In the genomic region with DNA sequence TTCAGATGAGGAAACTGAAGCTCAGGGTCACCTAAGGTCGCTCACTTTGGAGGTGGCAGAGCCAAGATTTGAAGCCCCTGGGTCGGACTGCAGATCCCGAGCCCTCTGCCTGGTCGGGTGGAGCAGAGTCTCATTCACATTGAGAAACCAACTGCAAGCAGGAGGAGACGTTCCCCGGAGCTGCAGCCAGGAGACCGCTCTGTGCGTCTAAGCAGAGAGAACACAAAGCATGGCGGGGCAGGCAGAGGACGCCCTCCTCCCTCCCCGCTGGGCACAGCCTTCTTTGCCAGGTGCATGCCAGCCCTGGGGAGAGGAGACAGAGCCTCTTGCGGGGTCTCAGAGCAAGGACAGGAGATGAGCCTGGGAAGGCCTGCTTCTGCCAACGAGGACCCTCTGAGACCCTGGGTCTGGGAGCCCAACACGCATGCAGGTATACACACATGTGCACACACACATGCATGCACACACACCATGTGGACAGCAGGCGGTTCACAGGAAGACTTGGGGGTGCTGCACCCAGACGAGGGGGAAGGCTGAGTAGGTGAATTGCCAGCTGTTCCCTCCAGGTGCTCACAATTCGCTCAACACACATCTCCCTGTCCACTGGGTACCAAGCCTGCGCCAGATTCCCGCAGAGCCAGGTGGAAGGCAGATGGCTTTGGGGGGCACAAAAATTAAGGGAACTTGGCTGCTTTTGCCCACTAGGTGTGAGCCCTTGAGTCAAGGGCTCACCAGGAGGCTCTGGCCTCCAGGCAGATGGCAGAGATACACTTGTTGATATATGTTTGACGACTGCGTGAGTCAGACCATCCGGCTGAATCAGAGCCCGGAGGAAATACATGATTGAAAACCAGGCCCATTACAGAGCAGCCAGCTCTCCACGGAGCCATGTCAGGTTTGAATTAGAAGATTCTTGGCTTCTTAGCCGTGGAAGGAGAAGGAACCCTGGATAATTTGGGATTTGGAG, we compare ENCODE assay signal across 9 cellular contexts. TPM values are rescaled to one million over a fixed set of nuclear protein-coding genes. Genes with fewer than 3 reads are reported as not detected.
DNase-seq lines count a peak whose midpoint lies in the region; ATAC-seq and TF ChIP-seq lines count a peak whose summit lies in the region.
"Had no signal": no experiment of that assay in that cellular context is flagged by ENCODE, and none has a peak within 500 bp of the region (broad histone marks: within the 10 kb centered on the region; RNA-seq: fewer than 3 reads in every experiment).

No MANE protein-coding gene starts in this region.

- peaks cover 11% of the 10 kb centered on the region for H3K27me3 Mint-ChIP-seq in activated T-cell treated with anti-CD3 and anti-CD28 coated beads, Interleukin-2, amount 50 U/mL, for 4 hours (ENCODE audit: low read depth)
- H3K27me3 Mint-ChIP-seq in immature natural killer cell (ENCODE audit: low read depth in 3 of 3) = peaks cover 0 to 6% (median 5%) of the 10 kb centered on the region in 3 donors

- 77 to 85% methylated on average over 25 of the region's 25 CpGs for WGBS in lung, 2 donors
- 78% methylated on average over 25 of the region's 25 CpGs for WGBS in prostate gland

- TF ChIP-seq CTCF in NB4 (IDR thresholded peaks at IDR 0.05; ENCODE audit: low read depth, low read length) (peak; percentile 25), lung (IDR thresholded peaks at IDR 0.05; ENCODE audit: control extremely low read depth, extremely low read depth) (no peak), prostate gland (IDR thresholded peaks at IDR 0.05) (peak in 1 of 4 experiments; percentile 43)

- H3K4me3 ChIP-seq in NB4 (ENCODE audit: low read depth, low read length) = no peak overlapping the region
- no peak overlapping the region for H3K4me3 ChIP-seq in lung
- H3K4me3 ChIP-seq in prostate gland = no peak overlapping the region

- H3K36me3 Mint-ChIP-seq in activated T-cell treated with anti-CD3 and anti-CD28 coated beads, Interleukin-2, amount 50 U/mL, for 4 hours (ENCODE audit: insufficient read depth) = no peaks in the 10 kb centered on the region
- no peaks in the 10 kb centered on the region for H3K36me3 Mint-ChIP-seq in immature natural killer cell

- no peak overlapping the region for H3K4me3 Mint-ChIP-seq in activated T-cell treated with anti-CD3 and anti-CD28 coated beads, Interleukin-2, amount 50 U/mL, for 4 hours
- peak overlapping the region in 1 of 5 donors; percentile 9 for H3K4me3 Mint-ChIP-seq in immature natural killer cell

- H3K36me3 ChIP-seq in lung (ENCODE audit: control insufficient read depth in 2 of 2, insufficient read depth in 2 of 2, low read length in 2 of 2) (no peaks in the 10 kb centered on the region), prostate gland (no peaks in the 10 kb centered on the region)

- TF ChIP-seq POLR2A in NB4 (IDR thresholded peaks at IDR 0.05; ENCODE audit: extremely low read depth, insufficient read length) (no peak), prostate gland (IDR thresholded peaks at IDR 0.05) (no peak)

- DNase-seq in DMS 273 (lab: John Stamatoyannopoulos, UW; ENCODE audit: unreplicated experiment) = peak; percentile 90
- DNase-seq in NB4 (ENCODE audit: low read depth) = peak; percentile 83
- peak; percentile 20 for DNase-seq in activated T-cell treated with anti-CD3 and anti-CD28 coated beads, Interleukin-2, amount 50 U/mL, for 4 hours
- no peak for DNase-seq in lung (ENCODE audit: low spot score)
- no peak for DNase-seq in cerebellar nuclear complex (lab: John Stamatoyannopoulos, UW)
- no peak for DNase-seq in immature natural killer cell
- DNase-seq in prostate gland (ENCODE audit: low spot score) = no peak
- no peak for DNase-seq in Ammon's horn (ENCODE audit: low spot score)

- H3K4me1 Mint-ChIP-seq in activated T-cell treated with anti-CD3 and anti-CD28 coated beads, Interleukin-2, amount 50 U/mL, for 4 hours (ENCODE audit: low read depth) = peaks cover 12% of the 10 kb centered on the region
- H3K4me1 Mint-ChIP-seq in immature natural killer cell = peaks cover 0 to 4% of the 10 kb centered on the region in 2 donors

- H3K9me3 Mint-ChIP-seq in activated T-cell treated with anti-CD3 and anti-CD28 coated beads, Interleukin-2, amount 50 U/mL, for 4 hours = no peaks in the 10 kb centered on the region
- H3K9me3 Mint-ChIP-seq in immature natural killer cell = no peaks in the 10 kb centered on the region

- H3K27ac ChIP-seq in lung (ENCODE audit: low read depth in 1 of 2, low read length in 1 of 2) (peak overlapping the region in 1 of 2 donors; percentile 33), prostate gland (no peak overlapping the region)
- H3K27ac ChIP-seq: KMS-11 had no signal

- ATAC-seq in activated T-cell treated with anti-CD3 and anti-CD28 coated beads, Interleukin-2, amount 50 U/mL, for 4 hours = peak; percentile 58 to 84
- peak; percentile 66 for ATAC-seq in lung (ENCODE audit: insufficient read depth, low FRiP score)

- peaks cover 0 to 3% of the 10 kb centered on the region in 2 donors for H3K9me3 ChIP-seq in lung (ENCODE audit: control insufficient read depth in 2 of 2, insufficient read depth in 1 of 2, low read length in 1 of 2)
- H3K9me3 ChIP-seq in prostate gland = no peaks in the 10 kb centered on the region

- intact Hi-C loops in prostate gland (cut with DNase I) = no loop called here

- peaks cover 4% of the 10 kb centered on the region for H3K27me3 ChIP-seq in lung (ENCODE audit: control insufficient read depth, insufficient read depth)
- peaks cover 13% of the 10 kb centered on the region for H3K27me3 ChIP-seq in prostate gland (replicated peaks; ENCODE audit: insufficient read depth)

- peak overlapping the region in 1 of 6 donors; percentile 0 for H3K27ac Mint-ChIP-seq in immature natural killer cell

- H3K4me1 ChIP-seq in lung (ENCODE audit: control insufficient read depth in 2 of 2, insufficient read depth in 2 of 2, low read length in 2 of 2) (peaks cover 0 to 4% of the 10 kb centered on the region in 2 donors), prostate gland (replicated peaks) (no peaks in the 10 kb centered on the region)

RNA-seq across cellular contexts. Expression of a gene that starts 5.5 kb away (rescaled TPM):
- total RNA-seq in activated T-cell treated with anti-CD3 and anti-CD28 coated beads, Interleukin-2, amount 50 U/mL, for 4 hours = under 1 TPM in 1 of 3 donors, not detected in 2; 0.08 TPM
- total RNA-seq in lung (1 to 10 TPM in 1 of 2 donors, under 1 TPM in 1; 0.46 to 1.1 TPM), prostate gland (under 1 TPM in 1 of 2 donors, not detected in 1; 0.74 TPM)
- polyA plus RNA-seq in lung (1 to 10 TPM in 1 of 2 donors, under 1 TPM in 1; 0.02 to 3.7 TPM), immature natural killer cell (not detected)

Comparison
In these comparisons a context has a peak if more than half of its experiments do, and no peak if none do; other contexts are left out.
1. DNase-seq: peak in DMS 273 (single experiment), NB4 (single experiment) and activated T-cell treated with anti-CD3 and anti-CD28 coated beads, Interleukin-2, amount 50 U/mL, for 4 hours (single experiment); none in lung (single experiment), cerebellar nuclear complex (0 of 2), immature natural killer cell (0 of 3), prostate gland (single experiment) and Ammon's horn (single experiment).